In the genomic region with DNA sequence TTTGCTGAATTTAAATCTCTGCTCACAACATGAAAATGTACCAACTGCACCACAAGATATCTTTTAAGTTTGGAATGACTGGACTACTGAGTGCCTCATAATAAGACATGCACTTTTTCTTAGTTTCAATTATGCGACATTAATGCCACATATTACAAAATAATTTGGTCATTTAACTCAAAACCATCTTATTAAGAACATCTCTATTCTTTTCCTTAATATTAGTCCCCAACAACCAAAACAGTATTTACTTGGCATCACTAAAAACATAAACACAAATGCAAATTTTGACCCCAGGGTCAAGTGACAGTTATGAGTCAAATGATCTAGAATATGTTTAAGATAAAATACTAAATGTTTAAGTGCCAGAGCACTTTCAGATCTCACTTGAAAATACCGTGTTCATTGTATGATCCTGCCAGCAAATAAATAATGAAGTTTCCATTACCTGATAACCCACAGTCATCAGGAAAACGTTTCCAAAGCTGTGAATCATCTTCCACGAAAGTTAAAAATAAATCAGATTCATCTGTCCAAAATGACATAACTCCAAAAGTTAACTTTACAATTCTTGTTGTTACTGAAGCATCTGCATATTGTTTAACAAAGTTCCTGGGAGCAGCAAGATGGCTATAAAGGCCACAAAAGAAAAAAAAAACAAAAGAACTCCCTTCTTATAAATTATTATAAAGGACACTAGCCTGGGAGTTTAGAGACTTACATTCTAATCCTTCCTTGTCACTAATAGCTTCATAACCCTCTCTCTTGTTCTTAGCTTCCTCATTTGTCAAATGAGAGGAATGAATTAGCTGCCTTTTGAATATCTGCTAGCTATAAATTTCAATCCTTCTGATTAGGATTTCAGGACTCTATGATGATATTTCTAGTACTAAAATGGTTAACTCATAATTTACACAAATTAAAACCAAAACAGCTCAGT, we compare ENCODE assay signal across 9 cellular contexts. TPM values are rescaled to one million over a fixed set of nuclear protein-coding genes. Genes with fewer than 3 reads are reported as not detected.
DNase-seq lines count a peak whose midpoint lies in the region; ATAC-seq and TF ChIP-seq lines count a peak whose summit lies in the region.
"Had no signal": no experiment of that assay in that cellular context is flagged by ENCODE, and none has a peak within 500 bp of the region (broad histone marks: within the 10 kb centered on the region; RNA-seq: fewer than 3 reads in every experiment).

No MANE protein-coding gene starts in this region.

- H3K4me3 ChIP-seq in endodermal cell (ENCODE audit: low read length) (no peak overlapping the region), testis (no peak overlapping the region)

- WGBS in endodermal cell (ENCODE audit: insufficient coverage in 1 of 2, insufficient read length in 1 of 2), 2 experiments, result 57 to 65% methylated on average over 4 of the region's 4 CpGs
- WGBS in testis, 2 donors, result 18 to 26% methylated on average over 4 of the region's 4 CpGs

- H3K27me3 ChIP-seq in endodermal cell (ENCODE audit: control insufficient read depth, insufficient read depth, low read length, poor library complexity, severe bottlenecking) (no peaks in the 10 kb centered on the region), testis (no peaks in the 10 kb centered on the region)

- no peak for TF ChIP-seq POLR2A in testis (IDR thresholded peaks at IDR 0.05)

- H3K27ac ChIP-seq in endodermal cell (ENCODE audit: low read depth, low read length) (no peak overlapping the region), testis (no peak overlapping the region)
- H3K27ac ChIP-seq: HL-60 had no signal

- no peaks in the 10 kb centered on the region for H3K27me3 Mint-ChIP-seq in activated naive CD8-positive, alpha-beta T cell
- no peaks in the 10 kb centered on the region for H3K27me3 Mint-ChIP-seq in endodermal cell (ENCODE audit: insufficient read depth)

- peak; percentile 81 for ATAC-seq in GM18520 (IDR thresholded peaks at IDR 0.05; ENCODE audit: unreplicated experiment)
- ATAC-seq in HG02798 (IDR thresholded peaks at IDR 0.05; ENCODE audit: poor library complexity, unreplicated experiment), result peak; percentile 51
- no peak for ATAC-seq in GM21528 (IDR thresholded peaks at IDR 0.05; ENCODE audit: low FRiP score, unreplicated experiment)

- DNase-seq in myocyte (ENCODE audit: low read depth), result peak; percentile 70
- no peak for DNase-seq in endodermal cell
- DNase-seq in inferior parietal cortex (ENCODE audit: extremely low spot score), result no peak
- no peak for DNase-seq in testis

- H3K4me1 ChIP-seq in endodermal cell (ENCODE audit: control insufficient read depth, insufficient read depth, low read length) (no peaks in the 10 kb centered on the region), testis (peaks cover 3% of the 10 kb centered on the region)

- H3K36me3 ChIP-seq in endodermal cell (ENCODE audit: control insufficient read depth, insufficient read depth, low read length), result peaks cover 39% of the 10 kb centered on the region
- H3K36me3 ChIP-seq in testis (ENCODE audit: low read depth, missing control alignments), result no peaks in the 10 kb centered on the region

- intact Hi-C loops in testis (cut with DNase I; ENCODE audit: low total_unique reads), result no loop called here

- H3K9ac ChIP-seq in endodermal cell (ENCODE audit: extremely low read depth, low read length, poor library complexity, severe bottlenecking), result no peak overlapping the region

- peak overlapping the region; percentile 7 for H3K4me3 Mint-ChIP-seq in activated naive CD8-positive, alpha-beta T cell
- no peak overlapping the region for H3K4me3 Mint-ChIP-seq in endodermal cell

- no peak for TF ChIP-seq CTCF in endodermal cell (conservative IDR thresholded peaks at IDR 0.05)
- TF ChIP-seq CTCF in testis (IDR thresholded peaks at IDR 0.05), result no peak

- H3K4me1 Mint-ChIP-seq in activated naive CD8-positive, alpha-beta T cell (ENCODE audit: low read depth), result peaks cover 42% of the 10 kb centered on the region
- peaks cover 33% of the 10 kb centered on the region for H3K4me1 Mint-ChIP-seq in endodermal cell

- peaks cover 16% of the 10 kb centered on the region for H3K36me3 Mint-ChIP-seq in activated naive CD8-positive, alpha-beta T cell
- H3K36me3 Mint-ChIP-seq in endodermal cell (ENCODE audit: low read depth), result peaks cover 20% of the 10 kb centered on the region

- no peaks in the 10 kb centered on the region for H3K9me3 Mint-ChIP-seq in activated naive CD8-positive, alpha-beta T cell (ENCODE audit: low read depth)
- peaks cover 19% of the 10 kb centered on the region for H3K9me3 Mint-ChIP-seq in endodermal cell

- peak overlapping the region; percentile 31 for H3K27ac Mint-ChIP-seq in activated naive CD8-positive, alpha-beta T cell
- H3K27ac Mint-ChIP-seq in endodermal cell, result no peak overlapping the region

- H3K9me3 ChIP-seq in endodermal cell (ENCODE audit: control insufficient read depth, low read length), result peaks cover 25% of the 10 kb centered on the region
- no peaks in the 10 kb centered on the region for H3K9me3 ChIP-seq in testis

RNA-seq across cellular contexts. Expression of a gene that starts 30.5 kb away (rescaled TPM):
- 6.7 and 6.9 TPM in 2 replicates for total RNA-seq in myocyte
- polyA plus RNA-seq in myocyte (2012), result 7.0 TPM
- 10 to 100 TPM in 1 of 2 donors, 1 to 10 TPM in 1; 7.6 to 11.1 TPM for total RNA-seq in endodermal cell
- polyA plus RNA-seq in endodermal cell (2013, experiment 1 of 2), result 4.0 TPM
- polyA plus RNA-seq in endodermal cell (2013, experiment 2 of 2), result 5.1 TPM
- 10 to 100 TPM; 18.9 to 21.5 TPM for total RNA-seq in testis
- polyA plus RNA-seq in testis (ENCODE audit: insufficient read depth, low read depth, low replicate concordance), result 41.8 TPM

RNA-seq across cellular contexts. Expression of a gene that starts 31.2 kb away (rescaled TPM):
- 85.8 and 91.1 TPM in 2 replicates for total RNA-seq in myocyte
- polyA plus RNA-seq in myocyte (2012), result 22.5 TPM
- 10 to 100 TPM; 56.5 to 58.9 TPM for total RNA-seq in endodermal cell
- 39.3 TPM for polyA plus RNA-seq in endodermal cell (2013, experiment 1 of 2)
- 36.0 TPM for polyA plus RNA-seq in endodermal cell (2013, experiment 2 of 2)
- total RNA-seq in testis, result 10 to 100 TPM; 60.1 to 65.2 TPM
- polyA plus RNA-seq in testis (ENCODE audit: insufficient read depth, low read depth, low replicate concordance), result 35.1 TPM
